19 cellular contexts compared by ENCODE assay signal in the genomic region with DNA sequence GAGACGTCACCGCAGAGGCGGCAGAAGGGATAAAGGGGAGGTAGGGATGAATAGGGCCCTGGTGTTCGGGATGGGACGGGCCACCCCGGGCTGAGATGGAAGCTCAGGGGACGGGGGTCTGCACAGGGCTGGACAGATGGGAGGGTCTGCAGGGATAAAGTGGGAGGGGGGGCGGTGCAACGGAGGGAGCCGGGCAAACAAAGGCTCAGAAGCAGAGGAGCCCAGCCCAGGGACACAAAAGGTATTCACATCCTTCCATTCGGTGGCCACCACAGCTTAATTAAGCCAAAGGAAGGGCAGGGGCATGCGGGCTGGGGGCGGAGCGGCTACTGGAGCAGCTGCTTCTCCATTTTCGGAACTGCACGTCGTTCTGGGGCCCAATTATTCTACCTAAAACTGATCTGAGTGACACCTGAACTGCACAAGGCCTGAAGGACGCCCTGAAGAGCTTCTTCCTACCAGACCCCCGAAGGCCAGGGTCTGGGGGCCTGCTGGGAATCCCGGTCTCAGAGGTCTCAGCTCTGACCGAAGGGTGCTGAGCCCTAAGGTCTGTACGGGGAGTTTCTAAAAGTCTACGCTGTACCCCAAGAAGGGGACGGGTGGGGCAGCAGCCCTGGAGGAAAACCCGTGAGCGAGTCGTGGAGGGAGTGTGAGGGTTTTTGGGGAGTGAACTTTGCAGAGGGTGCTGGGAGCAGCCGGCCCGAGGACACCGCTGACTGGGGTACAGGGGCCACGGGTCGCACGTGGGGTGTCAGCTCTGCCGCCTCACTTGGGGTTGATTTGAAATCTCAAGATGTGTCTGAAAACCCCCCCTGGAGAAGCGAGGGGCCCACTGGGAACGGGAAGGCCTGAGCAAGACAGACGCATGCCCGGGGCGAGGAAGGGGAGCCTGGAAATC.
DNase-seq lines count a peak whose midpoint lies in the region; ATAC-seq and TF ChIP-seq lines count a peak whose summit lies in the region.
"Had no signal": no experiment of that assay in that cellular context is flagged by ENCODE, and none has a peak within 500 bp of the region (broad histone marks: within the 10 kb centered on the region; RNA-seq: fewer than 3 reads in every experiment).

No MANE protein-coding gene starts in this region.

- H3K27me3 ChIP-seq in BLaER1 (peaks cover 16% of the 10 kb centered on the region), DND-41 (ENCODE audit: insufficient read depth, low read length, poor library complexity) (no peaks in the 10 kb centered on the region), endodermal cell (ENCODE audit: control insufficient read depth, insufficient read depth, low read length, poor library complexity, severe bottlenecking) (no peaks in the 10 kb centered on the region), trophoblast cell (ENCODE audit: insufficient read depth, low read length) (no peaks in the 10 kb centered on the region)

- no peaks in the 10 kb centered on the region for H3K79me1 ChIP-seq in trophoblast cell (ENCODE audit: low read length)

- no peak for ATAC-seq in DND-41 (ENCODE audit: insufficient read depth, low read depth)
- ATAC-seq in naive thymus-derived CD8-positive, alpha-beta T cell: no peak

- DNase-seq in DND-41: no peak
- peak; percentile 41 for DNase-seq in endodermal cell
- no peak for DNase-seq in trophoblast cell
- DNase-seq in T-helper 9 cell: no peak
- no peak for DNase-seq in stimulated activated CD4-positive, alpha-beta T cell treated with anti-CD3 and anti-CD28 coated beads, Interleukin-4, amount 100 ng/mL, for 24 hours
- no peak for DNase-seq in naive thymus-derived CD8-positive, alpha-beta T cell
- no peak for DNase-seq in cortex of kidney (lab: John Stamatoyannopoulos, UW)
- DNase-seq: ACHN, GF-D8, GM23248, KBM-7, NCI-H1092, NCI-H1694 treated with DMSO at 0.1 percent for 48 hours, NCI-H345, NCI-H748 treated with DMSO at 0.1 percent for 48 hours, PC-9 had no signal

- 81% methylated on average over 32 to 39 of the region's 39 CpGs for WGBS in endodermal cell (ENCODE audit: insufficient coverage in 1 of 2, insufficient read length in 1 of 2), 2 experiments
- no CpG with 5 or more reads among the region's 39 CpGs for WGBS in trophoblast cell (ENCODE audit: extremely low coverage, insufficient coverage, insufficient read length)

- no peak overlapping the region for H4K8ac ChIP-seq in trophoblast cell (ENCODE audit: low read depth, low read length)

- H4K12ac ChIP-seq in trophoblast cell (ENCODE audit: low read depth, low read length): no peak overlapping the region

- H2BK5ac ChIP-seq in trophoblast cell (ENCODE audit: low read depth, low read length, poor library complexity): no peak overlapping the region

- no peak for TF ChIP-seq CTCF in DND-41 (IDR thresholded peaks at IDR 0.05; ENCODE audit: borderline replicate concordance, extremely low read depth, low read length, poor library complexity, severe bottlenecking)
- no peak for TF ChIP-seq CTCF in endodermal cell (conservative IDR thresholded peaks at IDR 0.05)

- H2BK120ac ChIP-seq in trophoblast cell (ENCODE audit: insufficient read depth, low read length, poor library complexity): no peak overlapping the region

- H3K9me3 ChIP-seq in BLaER1 (no peaks in the 10 kb centered on the region), DND-41 (ENCODE audit: insufficient read depth, low read length, severe bottlenecking) (no peaks in the 10 kb centered on the region), endodermal cell (ENCODE audit: control insufficient read depth, low read length) (peaks cover 33% of the 10 kb centered on the region), trophoblast cell (ENCODE audit: insufficient read depth, low read depth, low read length) (no peaks in the 10 kb centered on the region)

- POLR2A ChIA-PET in naive thymus-derived CD8-positive, alpha-beta T cell (lab: Charles Lee): interaction anchor here (0.9 kb wide), 1 partner anchor 12 kb away, joined by 3 read pairs; no protein-coding TSS in a partner anchor

- no peak overlapping the region for H4K91ac ChIP-seq in trophoblast cell (ENCODE audit: low read depth, low read length)

- no peak overlapping the region for H2BK12ac ChIP-seq in trophoblast cell (ENCODE audit: low read length)

- H3K27ac ChIP-seq in BLaER1 (peak overlapping the region; percentile 97), DND-41 (ENCODE audit: low read length) (peak overlapping the region; percentile 98), endodermal cell (ENCODE audit: low read depth, low read length) (no peak overlapping the region), trophoblast cell (ENCODE audit: low read depth, low read length) (no peak overlapping the region)
- H3K27ac ChIP-seq: GM23248, PC-9 had no signal

- H3K4me1 ChIP-seq in BLaER1 (peaks cover 100% of the 10 kb centered on the region), DND-41 (ENCODE audit: insufficient read depth, low read length) (peaks cover 99% of the 10 kb centered on the region), endodermal cell (ENCODE audit: control insufficient read depth, insufficient read depth, low read length) (no peaks in the 10 kb centered on the region), trophoblast cell (ENCODE audit: control insufficient read depth in 1 of 2, insufficient read depth in 2 of 2, low read length in 2 of 2) (peaks cover 4 to 7% of the 10 kb centered on the region in 2 experiments)

- H4K20me1 ChIP-seq in BLaER1 (no peaks in the 10 kb centered on the region), DND-41 (ENCODE audit: insufficient read depth, low read length) (no peaks in the 10 kb centered on the region)

- H3K27ac Mint-ChIP-seq in endodermal cell: no peak overlapping the region
- peak overlapping the region in 1 of 10 donors; percentile 32 for H3K27ac Mint-ChIP-seq in naive thymus-derived CD8-positive, alpha-beta T cell
- H3K27ac Mint-ChIP-seq: CD8-positive, alpha-beta memory T cell had no signal

- H3K36me3 Mint-ChIP-seq in endodermal cell (ENCODE audit: low read depth): no peaks in the 10 kb centered on the region
- peaks cover 0 to 2% (median 0%) of the 10 kb centered on the region in 3 donors for H3K36me3 Mint-ChIP-seq in naive thymus-derived CD8-positive, alpha-beta T cell
- H3K36me3 Mint-ChIP-seq: CD8-positive, alpha-beta memory T cell had no signal

- no peak overlapping the region for H3K23ac ChIP-seq in trophoblast cell (ENCODE audit: low read length)

- H2AFZ ChIP-seq in DND-41 (ENCODE audit: low read depth, low read length) (no peak overlapping the region), trophoblast cell (ENCODE audit: insufficient read depth, low read length, poor library complexity) (no peak overlapping the region)
- H2AFZ ChIP-seq: GM23248, PC-9 had no signal

- peak overlapping the region; percentile 81; the same call in 1 of the 2 replicates for H3K9ac ChIP-seq in BLaER1
- H3K9ac ChIP-seq in DND-41 (ENCODE audit: low read depth, low read length): peak overlapping the region; percentile 68
- no peak overlapping the region for H3K9ac ChIP-seq in endodermal cell (ENCODE audit: extremely low read depth, low read length, poor library complexity, severe bottlenecking)
- no peak overlapping the region for H3K9ac ChIP-seq in trophoblast cell (ENCODE audit: low read length)
- H3K9ac ChIP-seq: GM23248 had no signal

- H3K4me2 ChIP-seq in BLaER1: peak overlapping the region; percentile 89
- peak overlapping the region; percentile 65 for H3K4me2 ChIP-seq in DND-41 (ENCODE audit: insufficient read depth, low read length)
- H3K4me2 ChIP-seq in trophoblast cell (ENCODE audit: low read length): no peak overlapping the region
- H3K4me2 ChIP-seq: PC-9 had no signal

- H3K79me2 ChIP-seq in DND-41 (ENCODE audit: insufficient read depth, low read length) (peaks cover 93% of the 10 kb centered on the region), trophoblast cell (ENCODE audit: control insufficient read depth, insufficient read depth, low read length, poor library complexity) (no peaks in the 10 kb centered on the region)

- no peaks in the 10 kb centered on the region for H3K9me3 Mint-ChIP-seq in endodermal cell
- no peaks in the 10 kb centered on the region for H3K9me3 Mint-ChIP-seq in naive thymus-derived CD8-positive, alpha-beta T cell

- H3K4ac ChIP-seq in trophoblast cell (ENCODE audit: low read depth, low read length): no peak overlapping the region

- H3K36me3 ChIP-seq in BLaER1 (no peaks in the 10 kb centered on the region), DND-41 (ENCODE audit: insufficient read depth, low read length) (peaks cover 51% of the 10 kb centered on the region), endodermal cell (ENCODE audit: control insufficient read depth, insufficient read depth, low read length) (no peaks in the 10 kb centered on the region), trophoblast cell (ENCODE audit: control insufficient read depth in 1 of 2, insufficient read depth in 2 of 2, low read length in 2 of 2) (no peaks in the 10 kb centered on the region)

- H2AK5ac ChIP-seq in trophoblast cell (ENCODE audit: low read length): no peak overlapping the region

- H3K14ac ChIP-seq in trophoblast cell (ENCODE audit: low read length): no peak overlapping the region

- no peaks in the 10 kb centered on the region for H3K4me1 Mint-ChIP-seq in endodermal cell
- peaks cover 20 to 41% (median 24%) of the 10 kb centered on the region in 4 donors for H3K4me1 Mint-ChIP-seq in naive thymus-derived CD8-positive, alpha-beta T cell

- peak overlapping the region; percentile 50; the same call in 1 of the 2 replicates for H3K4me3 ChIP-seq in BLaER1
- peak overlapping the region in 1 of 2 experiments; percentile 49; a peak in 2 of 4 replicates for H3K4me3 ChIP-seq in DND-41 (ENCODE audit: low read depth in 1 of 2, low read length in 2 of 2)
- no peak overlapping the region for H3K4me3 ChIP-seq in endodermal cell (ENCODE audit: low read length)
- peak overlapping the region; percentile 2 for H3K4me3 ChIP-seq in trophoblast cell (ENCODE audit: low read depth, low read length)
- H3K4me3 ChIP-seq: GM23248, PC-9 had no signal

- peaks cover 11% of the 10 kb centered on the region for H3K27me3 Mint-ChIP-seq in endodermal cell (ENCODE audit: insufficient read depth)
- H3K27me3 Mint-ChIP-seq in naive thymus-derived CD8-positive, alpha-beta T cell: peaks cover 8 to 66% (median 38%) of the 10 kb centered on the region in 5 donors

- H3K18ac ChIP-seq in trophoblast cell (ENCODE audit: low read length): no peak overlapping the region

- no peak overlapping the region for H3K4me3 Mint-ChIP-seq in endodermal cell
- H3K4me3 Mint-ChIP-seq in naive thymus-derived CD8-positive, alpha-beta T cell: no peak overlapping the region
- H3K4me3 Mint-ChIP-seq: B cell; CD8-positive, alpha-beta memory T cell had no signal

Comparison
In these comparisons a context has a peak if more than half of its experiments do, and no peak if none do; other contexts are left out.
1. H3K27ac ChIP-seq: peak in BLaER1 (single experiment) and DND-41 (single experiment); none in endodermal cell (single experiment) and trophoblast cell (single experiment).
2. H3K9ac ChIP-seq: peak in BLaER1 (single experiment) and DND-41 (single experiment); none in endodermal cell (single experiment) and trophoblast cell (single experiment).